In genomic region chr2:168751104-168751768, GRCh38 we compare ENCODE assay signal across 10 cellular contexts. TPM values are rescaled to one million over a fixed set of nuclear protein-coding genes. Genes with fewer than 3 reads are reported as not detected.
A peak's percentile ranks its signal among the peaks of the same experiment; 100 is the strongest.
DNase-seq lines count a peak whose midpoint lies in the region; ATAC-seq lines count a peak whose summit lies in the region.
"Had no signal": no experiment of that assay in that cellular context is flagged by ENCODE, and none has a peak within 500 bp of the region (broad histone marks: within the 10 kb centered on the region; RNA-seq: fewer than 3 reads in every experiment).

No MANE protein-coding gene starts in this region.

- intact Hi-C loops in left colon (cut with DNase I, micrococcal nuclease) = no loop called here

- peak; percentile 7 for DNase-seq in NCI-H2107 treated with DMSO at 0.1 percent for 48 hours (lab: John Stamatoyannopoulos, UW; ENCODE audit: unreplicated experiment)
- no peak for DNase-seq in NCI-H2107 (lab: John Stamatoyannopoulos, UW)
- no peak for DNase-seq in left colon
- DNase-seq in germinal center (ENCODE audit: low spot score) = no peak
- DNase-seq in SIG-M5 (lab: John Stamatoyannopoulos, UW) = no peak
- no peak for DNase-seq in left lobe of liver (ENCODE audit: low spot score)

- ATAC-seq in GM21576 (IDR thresholded peaks at IDR 0.05; ENCODE audit: unreplicated experiment) (peak; percentile 68), HG03571 (IDR thresholded peaks at IDR 0.05; ENCODE audit: unreplicated experiment) (peak; percentile 67), left colon (peak; percentile 11), left lobe of liver (no peak)
- ATAC-seq: A549 had no signal

RNA-seq across cellular contexts. Expression of gene NOSTRIN, which starts 51.2 kb away (rescaled TPM):
- total RNA-seq in left colon (10 to 100 TPM; 52.7 to 55.6 TPM), left lobe of liver (3.5 TPM)
- total RNA-seq: OCI-LY7 had no signal

Comparison
In these comparisons a context has a peak if more than half of its experiments do, and no peak if none do; other contexts are left out.
1. RNA of gene NOSTRIN, which starts 51.2 kb away (total RNA-seq): 52.7 to 55.6 TPM in left colon; 3.5 TPM in left lobe of liver (single experiment); every median in the first group is over 10 times any median in the second.